Comparison of ENCODE assay signal across 25 cellular contexts in the genomic region with DNA sequence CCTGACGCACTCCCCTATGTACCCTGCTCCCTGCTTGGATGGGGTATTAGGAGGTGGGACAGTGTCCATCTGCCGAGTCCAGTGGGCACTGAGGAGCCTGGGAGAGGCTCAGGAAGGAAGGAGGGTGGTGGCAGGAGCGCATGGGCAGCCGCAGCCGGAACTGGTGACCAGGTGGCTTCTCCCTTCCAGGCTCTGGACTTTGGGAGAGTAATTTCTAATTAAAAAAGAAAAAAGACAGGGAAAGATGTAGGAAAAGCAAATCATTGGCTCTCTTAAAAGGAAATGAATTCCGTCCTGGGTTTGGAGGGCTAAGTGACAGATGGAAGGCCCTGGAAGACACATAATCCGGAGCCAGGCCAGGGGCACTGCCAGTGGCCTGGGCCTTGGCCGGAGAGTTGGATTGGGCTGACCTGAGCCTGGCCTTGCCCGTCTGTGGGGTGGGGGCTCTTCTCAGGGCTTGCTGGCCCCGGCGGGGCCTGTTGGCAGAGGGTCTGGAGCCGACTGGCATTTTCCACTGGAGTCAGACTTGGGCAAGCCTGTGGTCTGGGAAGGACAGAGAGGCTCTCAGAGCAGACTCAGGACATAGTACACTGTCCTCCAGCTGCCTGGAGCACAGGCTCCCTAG.
A peak's percentile ranks its signal among the peaks of the same experiment; 100 is the strongest.
DNase-seq lines count a peak whose midpoint lies in the region; ATAC-seq, FAIRE-seq and TF ChIP-seq lines count a peak whose summit lies in the region.
"Had no signal": no experiment of that assay in that cellular context is flagged by ENCODE, and none has a peak within 500 bp of the region (broad histone marks: within the 10 kb centered on the region; RNA-seq: fewer than 3 reads in every experiment).

No MANE protein-coding gene starts in this region.

- no peak overlapping the region for H3K27ac Mint-ChIP-seq in activated T-helper 17 cell treated with anti-CD3 and anti-CD28 coated beads, Interleukin-2, amount 50 U/mL, for 72 hours
- H3K27ac Mint-ChIP-seq: activated naive CD8-positive, alpha-beta T cell treated with anti-CD3 and anti-CD28 coated beads, Interleukin-2, amount 50 U/mL, for 24 hours had no signal

- DNase-seq in medulla oblongata (ENCODE audit: extremely low spot score) (peak; percentile 48), SHP77 (lab: John Stamatoyannopoulos, UW) (no peak), SKM-1 treated with dmso at 0.1 percent for 144 hours (lab: John Stamatoyannopoulos, UW; ENCODE audit: unreplicated experiment) (no peak), SKM-1 (lab: John Stamatoyannopoulos, UW; ENCODE audit: unreplicated experiment) (no peak), GM12891 (ENCODE audit: insufficient read length, low spot score) (no peak)
- DNase-seq: activated CD4-positive, alpha-beta T cell treated with anti-CD3 and anti-CD28 coated beads, Interleukin-2, amount 50 U/mL, for 4 hours; activated CD8-positive, alpha-beta memory T cell treated with anti-CD3 and anti-CD28 coated beads, Interleukin-2, amount 50 U/mL, for 48 hours; activated effector memory CD4-positive, alpha-beta T cell treated with Interleukin-2 at 50 U/mL for 16 hours; activated naive CD8-positive, alpha-beta T cell treated with anti-CD3 and anti-CD28 coated beads, Interleukin-2, amount 50 U/mL, for 24 hours; BE2C; dermis blood vessel endothelial cell; GM23248; heart right ventricle; NCI-H1105 treated with DMSO at 0.1 percent for 48 hours; NCI-H2107; NCI-H446 treated with DMSO at 0.1 percent for 48 hours; stimulated activated naive CD4-positive, alpha-beta T cell treated with Interleukin-2 at 50 U/mL for 16 hours; T-helper 2 cell; tibial artery had no signal

- no peak overlapping the region for H3K4me3 ChIP-seq in parathyroid adenoma (ENCODE audit: low read depth, low read length)
- H3K4me3 ChIP-seq: A549, GM23248, heart right ventricle, tibial artery had no signal

- TF ChIP-seq CTCF in 22Rv1 (IDR thresholded peaks at IDR 0.05) (no peak), parathyroid adenoma (IDR thresholded peaks at IDR 0.05) (no peak)

- H3K27me3 ChIP-seq in parathyroid adenoma (ENCODE audit: control insufficient read depth, insufficient read depth, low read length): no peaks in the 10 kb centered on the region
- H3K27me3 ChIP-seq: BE2C had no signal

- no peak overlapping the region for H3K4me2 ChIP-seq in parathyroid adenoma (ENCODE audit: low read length)
- H3K4me2 ChIP-seq: smooth muscle cell had no signal

- no peaks in the 10 kb centered on the region for H3K9me3 Mint-ChIP-seq in activated T-helper 17 cell treated with anti-CD3 and anti-CD28 coated beads, Interleukin-2, amount 50 U/mL, for 72 hours
- H3K9me3 Mint-ChIP-seq: activated naive CD8-positive, alpha-beta T cell treated with anti-CD3 and anti-CD28 coated beads, Interleukin-2, amount 50 U/mL, for 24 hours had no signal

- H3K36me3 ChIP-seq in parathyroid adenoma (ENCODE audit: control insufficient read depth, insufficient read depth, low read length): no peaks in the 10 kb centered on the region
- H3K36me3 ChIP-seq: BE2C, heart right ventricle, tibial artery had no signal

- H3K4me1 ChIP-seq in parathyroid adenoma: peaks cover 21% of the 10 kb centered on the region

- H3K79me2 ChIP-seq in parathyroid adenoma: peaks cover 14% of the 10 kb centered on the region

- H3K27me3 Mint-ChIP-seq in activated T-helper 17 cell treated with anti-CD3 and anti-CD28 coated beads, Interleukin-2, amount 50 U/mL, for 72 hours: peaks cover 29% of the 10 kb centered on the region

- no peaks in the 10 kb centered on the region for H3K9me3 ChIP-seq in parathyroid adenoma (ENCODE audit: control insufficient read depth, low read length)
- H3K9me3 ChIP-seq: A549, BE2C, tibial artery had no signal

- ATAC-seq in activated T-helper 17 cell treated with anti-CD3 and anti-CD28 coated beads, Interleukin-2, amount 50 U/mL, for 72 hours (replicated peaks): no peak
- ATAC-seq: activated naive CD8-positive, alpha-beta T cell treated with anti-CD3 and anti-CD28 coated beads, Interleukin-2, amount 50 U/mL, for 24 hours had no signal

- H3K27ac ChIP-seq in 22Rv1 (peak overlapping the region; percentile 60; the same call in 1 of the 2 replicates), parathyroid adenoma (no peak overlapping the region)
- H3K27ac ChIP-seq: A549, GM23248, heart right ventricle, tibial artery had no signal

- H2AFZ ChIP-seq in parathyroid adenoma: no peak overlapping the region
- H2AFZ ChIP-seq: GM23248 had no signal

- peaks cover 13% of the 10 kb centered on the region for H3K4me1 Mint-ChIP-seq in activated T-helper 17 cell treated with anti-CD3 and anti-CD28 coated beads, Interleukin-2, amount 50 U/mL, for 72 hours

- no peak for TF ChIP-seq POLR2A in GM12891 (IDR thresholded peaks at IDR 0.05; ENCODE audit: low read depth, low read length)

- H3K4me3 Mint-ChIP-seq in activated T-helper 17 cell treated with anti-CD3 and anti-CD28 coated beads, Interleukin-2, amount 50 U/mL, for 72 hours: peak overlapping the region; percentile 7

- peak overlapping the region; percentile 7 for H3K9ac ChIP-seq in parathyroid adenoma
- H3K9ac ChIP-seq: GM23248 had no signal

- FAIRE-seq in GM12891 (lab: Jason Lieb, UNC): no peak
- FAIRE-seq: A549, RCC 7860 had no signal

- H3K36me3 Mint-ChIP-seq in activated T-helper 17 cell treated with anti-CD3 and anti-CD28 coated beads, Interleukin-2, amount 50 U/mL, for 72 hours (ENCODE audit: low read depth): no peaks in the 10 kb centered on the region

TF ChIP-seq in GM12891, 5 proteins besides CTCF, POLR2A, EP300 and RAD21:
- no peak for TF ChIP-seq POU2F2 (IDR thresholded peaks at IDR 0.05; ENCODE audit: low read depth, low read length)
- TF ChIP-seq SPI1 (IDR thresholded peaks at IDR 0.05; ENCODE audit: low read depth, low read length): no peak
- no peak for TF ChIP-seq TAF1 (IDR thresholded peaks at IDR 0.05; ENCODE audit: low read depth, low read length)
- TF ChIP-seq PAX5 (IDR thresholded peaks at IDR 0.05; ENCODE audit: insufficient read depth, low read length, severe bottlenecking): no peak
- no peak for TF ChIP-seq POLR2AphosphoS5 (IDR thresholded peaks at IDR 0.05; ENCODE audit: low read depth, low read length)
